23 cellular contexts compared by ENCODE assay signal in genomic region chr11:25159341-25159740, GRCh38.
"Had no signal": no experiment of that assay in that cellular context is flagged by ENCODE, and none has a peak within 500 bp of the region (broad histone marks: within the 10 kb centered on the region; RNA-seq: fewer than 3 reads in every experiment).

No MANE protein-coding gene starts in this region.

- H3K36me3 ChIP-seq: cardiac muscle cell, gastrocnemius medialis, left ventricle myocardium inferior, WERI-Rb-1 had no signal

- H3K4me3 Mint-ChIP-seq: activated CD4-positive, alpha-beta T cell treated with anti-CD3 and anti-CD28 coated beads, Interleukin-2, amount 10 ng/mL, durations not matched to agents 7 days and 5 days; activated CD8-positive, alpha-beta memory T cell treated with anti-CD3 and anti-CD28 coated beads, Interleukin-2, amount 10 ng/mL, durations not matched to agents 7 days and 5 days; activated CD8-positive, alpha-beta T cell treated with anti-CD3 and anti-CD28 coated beads for 36 hours; activated naive CD4-positive, alpha-beta T cell treated with anti-CD3 and anti-CD28 coated beads, Interleukin-2, amount 10 ng/mL, durations not matched to agents 7 days and 5 days; mesothelial cell of epicardium; naive thymus-derived CD8-positive, alpha-beta T cell had no signal

- H3K4me3 ChIP-seq: cardiac muscle cell, gastrocnemius medialis, left ventricle myocardium inferior, testis had no signal

- H3K4me1 ChIP-seq: gastrocnemius medialis, left ventricle myocardium inferior, testis had no signal

- DNase-seq: activated CD4-positive, alpha-beta T cell treated with anti-CD3 and anti-CD28 coated beads, Interleukin-2, amount 10 ng/mL, durations not matched to agents 7 days and 5 days; activated CD4-positive, CD25-positive, alpha-beta regulatory T cell treated with anti-CD3 and anti-CD28 coated beads, Interleukin-2, amount 50 U/mL, for 72 hours; activated CD8-positive, alpha-beta memory T cell treated with anti-CD3 and anti-CD28 coated beads, Interleukin-2, amount 10 ng/mL, durations not matched to agents 7 days and 5 days; activated CD8-positive, alpha-beta T cell treated with anti-CD3 and anti-CD28 coated beads for 36 hours; activated effector memory CD4-positive, alpha-beta T cell treated with anti-CD3 and anti-CD28 coated beads, Interleukin-2, amount 50 U/mL, for 16 hours; activated naive CD4-positive, alpha-beta T cell treated with anti-CD3 and anti-CD28 coated beads, Interleukin-2, amount 10 ng/mL, durations not matched to agents 7 days and 5 days; activated T-cell treated with anti-CD3 and anti-CD28 coated beads for 4 hours; anterior cingulate cortex; gastrocnemius medialis; head of caudate nucleus; hypothalamus; left ventricle myocardium inferior; naive thymus-derived CD8-positive, alpha-beta T cell; retina; stimulated activated CD4-positive, alpha-beta T cell treated with anti-CD3 and anti-CD28 coated beads, Interleukin-4, amount 100 ng/mL, for 1 hour; stimulated activated naive CD4-positive, alpha-beta T cell; T-helper 2 cell; testis; trophoblast cell; WERI-Rb-1 had no signal

- H3K36me3 Mint-ChIP-seq: activated CD8-positive, alpha-beta memory T cell treated with anti-CD3 and anti-CD28 coated beads, Interleukin-2, amount 10 ng/mL, durations not matched to agents 7 days and 5 days; activated naive CD4-positive, alpha-beta T cell treated with anti-CD3 and anti-CD28 coated beads, Interleukin-2, amount 10 ng/mL, durations not matched to agents 7 days and 5 days; mesothelial cell of epicardium; naive thymus-derived CD8-positive, alpha-beta T cell had no signal

- H3K4me1 Mint-ChIP-seq: activated CD4-positive, alpha-beta T cell treated with anti-CD3 and anti-CD28 coated beads, Interleukin-2, amount 10 ng/mL, durations not matched to agents 7 days and 5 days; activated CD8-positive, alpha-beta memory T cell treated with anti-CD3 and anti-CD28 coated beads, Interleukin-2, amount 10 ng/mL, durations not matched to agents 7 days and 5 days; activated naive CD4-positive, alpha-beta T cell treated with anti-CD3 and anti-CD28 coated beads, Interleukin-2, amount 10 ng/mL, durations not matched to agents 7 days and 5 days; mesothelial cell of epicardium; naive thymus-derived CD8-positive, alpha-beta T cell had no signal

- H3K27ac ChIP-seq: cardiac muscle cell, gastrocnemius medialis, left ventricle myocardium inferior, testis, WERI-Rb-1 had no signal

- ATAC-seq: activated CD8-positive, alpha-beta memory T cell treated with anti-CD3 and anti-CD28 coated beads, Interleukin-2, amount 10 ng/mL, durations not matched to agents 7 days and 5 days; activated CD8-positive, alpha-beta T cell treated with anti-CD3 and anti-CD28 coated beads for 36 hours; gastrocnemius medialis; naive thymus-derived CD8-positive, alpha-beta T cell had no signal

- H3K27me3 ChIP-seq: cardiac muscle cell, gastrocnemius medialis, testis had no signal

- H3K27ac Mint-ChIP-seq: activated CD4-positive, alpha-beta T cell treated with anti-CD3 and anti-CD28 coated beads, Interleukin-2, amount 10 ng/mL, durations not matched to agents 7 days and 5 days; activated CD8-positive, alpha-beta memory T cell treated with anti-CD3 and anti-CD28 coated beads, Interleukin-2, amount 10 ng/mL, durations not matched to agents 7 days and 5 days; activated CD8-positive, alpha-beta T cell treated with anti-CD3 and anti-CD28 coated beads for 36 hours; activated naive CD4-positive, alpha-beta T cell treated with anti-CD3 and anti-CD28 coated beads, Interleukin-2, amount 10 ng/mL, durations not matched to agents 7 days and 5 days; mesothelial cell of epicardium; naive thymus-derived CD8-positive, alpha-beta T cell; progenitor cell of endocrine pancreas had no signal

- H3K27me3 Mint-ChIP-seq: activated CD4-positive, alpha-beta T cell treated with anti-CD3 and anti-CD28 coated beads, Interleukin-2, amount 10 ng/mL, durations not matched to agents 7 days and 5 days; activated CD8-positive, alpha-beta memory T cell treated with anti-CD3 and anti-CD28 coated beads, Interleukin-2, amount 10 ng/mL, durations not matched to agents 7 days and 5 days; activated CD8-positive, alpha-beta T cell treated with anti-CD3 and anti-CD28 coated beads for 36 hours; activated naive CD4-positive, alpha-beta T cell treated with anti-CD3 and anti-CD28 coated beads, Interleukin-2, amount 10 ng/mL, durations not matched to agents 7 days and 5 days; naive thymus-derived CD8-positive, alpha-beta T cell; progenitor cell of endocrine pancreas had no signal
